ENCODE assay signal across 29 cellular contexts in the genomic region with DNA sequence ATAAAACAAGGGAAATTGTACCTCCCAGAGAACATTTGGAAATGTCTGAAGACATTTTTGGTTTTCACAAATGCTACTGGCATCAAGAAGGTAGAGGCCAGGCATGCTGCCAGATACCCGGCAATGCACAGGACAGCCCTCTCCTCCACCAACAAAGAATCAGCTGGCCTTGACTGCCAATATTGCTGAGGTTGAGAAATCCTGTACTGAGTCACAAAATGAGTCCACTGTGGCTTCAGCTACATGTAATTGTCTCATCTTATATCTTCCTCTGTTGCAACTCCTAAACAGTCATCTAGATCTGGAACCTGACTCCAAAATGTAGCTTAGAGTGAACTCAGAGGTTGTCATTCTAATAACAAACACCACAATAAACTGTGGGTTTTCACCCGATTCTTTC.
A peak's percentile ranks its signal among the peaks of the same experiment; 100 is the strongest.
DNase-seq lines count a peak whose midpoint lies in the region; ATAC-seq, FAIRE-seq and TF ChIP-seq lines count a peak whose summit lies in the region.
"Had no signal": no experiment of that assay in that cellular context is flagged by ENCODE, and none has a peak within 500 bp of the region (broad histone marks: within the 10 kb centered on the region; RNA-seq: fewer than 3 reads in every experiment).

No MANE protein-coding gene starts in this region.

- CTCF ChIA-PET in MCF 10A (lab: Yijun Ruan, JAX) = interaction anchor here (1.0 to 1.8 kb wide), 4 partner anchors 31 to 583 kb away, joined by 4 to 12 read pairs (median 7); no protein-coding TSS in a partner anchor
- CTCF ChIA-PET in A673 (lab: Charles Lee) = no interaction called here

- POLR2A ChIA-PET in MCF 10A (lab: Yijun Ruan, JAX) (interaction anchor here (0.6 to 1.6 kb wide), 5 partner anchors 21 to 959 kb away, joined by 3 to 11 read pairs (median 4); partner anchors contain the start of gene POGK), A673 (lab: Charles Lee; ENCODE audit: low non-redundant PET) (no interaction called here)

- TF ChIP-seq CTCF in MCF 10A (IDR thresholded peaks at IDR 0.05; ENCODE audit: unreplicated experiment) (no peak), breast epithelium (IDR thresholded peaks at IDR 0.05) (no peak), bronchial epithelial cell (IDR thresholded peaks at IDR 0.05; ENCODE audit: insufficient read depth, low read length, severe bottlenecking) (no peak), A673 (conservative IDR thresholded peaks at IDR 0.05; ENCODE audit: low read depth, low read length) (no peak)

- H3K27me3 ChIP-seq in breast epithelium (no peaks in the 10 kb centered on the region), bronchial epithelial cell (ENCODE audit: control insufficient read depth, insufficient read depth, low read length) (no peaks in the 10 kb centered on the region), A673 (replicated peaks; ENCODE audit: insufficient read depth, low read depth, low read length, poor library complexity) (no peaks in the 10 kb centered on the region)
- H3K27me3 ChIP-seq: BE2C, cardiac muscle cell, dorsolateral prefrontal cortex, stomach had no signal

- TF ChIP-seq POLR2A in breast epithelium (IDR thresholded peaks at IDR 0.05) = no peak

- H3K4me1 ChIP-seq in breast epithelium (no peaks in the 10 kb centered on the region), A673 (ENCODE audit: insufficient read depth, low read length, poor library complexity, severe bottlenecking) (no peaks in the 10 kb centered on the region)
- H3K4me1 ChIP-seq: BE2C, stomach had no signal

- H3K27ac ChIP-seq in breast epithelium = no peak overlapping the region
- no peak overlapping the region for H3K27ac ChIP-seq in A673 (ENCODE audit: low read depth, low read length, poor library complexity, severe bottlenecking)
- H3K27ac ChIP-seq: 22Rv1, cardiac muscle cell, dorsolateral prefrontal cortex, stomach had no signal

- no peak overlapping the region for H3K4me3 Mint-ChIP-seq in MCF 10A (ENCODE audit: unreplicated experiment)
- H3K4me3 Mint-ChIP-seq: activated CD4-positive, alpha-beta T cell treated with anti-CD3 and anti-CD28 coated beads, Interleukin-2, amount 10 ng/mL, durations not matched to agents 24 days and 14 days; mesothelial cell of epicardium; nephron progenitor cell; type B pancreatic cell had no signal

- H3K27ac Mint-ChIP-seq in MCF 10A (ENCODE audit: low read depth, unreplicated experiment) = no peak overlapping the region
- H3K27ac Mint-ChIP-seq: activated CD4-positive, alpha-beta T cell treated with anti-CD3 and anti-CD28 coated beads, Interleukin-2, amount 10 ng/mL, durations not matched to agents 24 days and 14 days; mesothelial cell of epicardium; nephron progenitor cell; type B pancreatic cell had no signal

- H3K4me3 ChIP-seq in breast epithelium = no peak overlapping the region
- H3K4me3 ChIP-seq in bronchial epithelial cell (ENCODE audit: low read depth, low read length) = no peak overlapping the region
- H3K4me3 ChIP-seq in A673 (ENCODE audit: low read depth, low read length, poor library complexity, severe bottlenecking) = no peak overlapping the region
- H3K4me3 ChIP-seq: cardiac muscle cell, dorsolateral prefrontal cortex, stomach had no signal

- no TSS peak for BruUV-seq in MCF 10A (replicated peaks; lab: Mats Ljungman, UMichigan)
- no TSS peak for BruUV-seq in A673 (replicated peaks; lab: Mats Ljungman, UMichigan)

- no peaks in the 10 kb centered on the region for H3K27me3 Mint-ChIP-seq in MCF 10A (ENCODE audit: insufficient read depth, unreplicated experiment)
- H3K27me3 Mint-ChIP-seq: type B pancreatic cell had no signal

- no peaks in the 10 kb centered on the region for H3K36me3 Mint-ChIP-seq in MCF 10A (ENCODE audit: insufficient read depth, unreplicated experiment)
- H3K36me3 Mint-ChIP-seq: mesothelial cell of epicardium, type B pancreatic cell had no signal

- FAIRE-seq in RCC 7860 (lab: Jason Lieb, UNC) (no peak), bronchial epithelial cell (lab: Jason Lieb, UNC) (no peak)
- FAIRE-seq: GM18507 had no signal

- intact Hi-C loops in MCF 10A (cut with micrococcal nuclease) = no loop called here
- intact Hi-C loops in breast epithelium (cut with DNase I; ENCODE audit: low total_unique reads) = no loop called here
- intact Hi-C loops in A673 (cut with micrococcal nuclease; ENCODE audit: unreplicated experiment) = no loop called here

- DNase-seq in MCF 10A (ENCODE audit: unreplicated experiment) = peak; percentile 98
- no peak for DNase-seq in breast epithelium (ENCODE audit: low spot score in 2 of 2)
- peak; percentile 14 for DNase-seq in RCC 7860 (ENCODE audit: low spot score)
- DNase-seq in bronchial epithelial cell (ENCODE audit: low read depth) = peak; percentile 72
- no peak for DNase-seq in A673 (ENCODE audit: low spot score)
- no peak for DNase-seq in NK-92 treated with Interleukin-12 subunit alpha and Interleukin-12 subunit beta, amount 100 ng/mL, for 24 hours (lab: John Stamatoyannopoulos, UW)
- DNase-seq in activated T-cell treated with anti-CD3 and anti-CD28 coated beads for 4 hours = no peak
- DNase-seq: activated CD4-positive, alpha-beta T cell treated with anti-CD3 and anti-CD28 coated beads, Interleukin-2, amount 10 ng/mL, durations not matched to agents 24 days and 14 days; activated effector memory CD4-positive, alpha-beta T cell treated with Interleukin-2 at 50 U/mL for 16 hours; BE2C; Calu3; dorsolateral prefrontal cortex; EL; IMR-90; left cardiac atrium; NCI-H1048; NCI-H2081; NCI-H526; nephron progenitor cell; posterior cingulate gyrus; stimulated activated CD4-positive, alpha-beta T cell treated with anti-CD3 and anti-CD28 coated beads, Interleukin-2, amount 100 ng/mL, for 48 hours; stomach had no signal

- peaks cover 0 to 3% of the 10 kb centered on the region in 2 donors for H3K9me3 ChIP-seq in breast epithelium
- peaks cover 7% of the 10 kb centered on the region for H3K9me3 ChIP-seq in A673 (ENCODE audit: low read depth, low read length, poor library complexity, severe bottlenecking)
- H3K9me3 ChIP-seq: BE2C had no signal

- ATAC-seq in HG02610 (IDR thresholded peaks at IDR 0.05; ENCODE audit: unreplicated experiment) = no peak
- ATAC-seq: left cardiac atrium, Panc1 had no signal

- peaks cover 15% of the 10 kb centered on the region for H3K9me3 Mint-ChIP-seq in MCF 10A (ENCODE audit: unreplicated experiment)
- H3K9me3 Mint-ChIP-seq: activated CD4-positive, alpha-beta T cell treated with anti-CD3 and anti-CD28 coated beads, Interleukin-2, amount 10 ng/mL, durations not matched to agents 24 days and 14 days; type B pancreatic cell had no signal

- H3K36me3 ChIP-seq in breast epithelium (no peaks in the 10 kb centered on the region), bronchial epithelial cell (ENCODE audit: control insufficient read depth, insufficient read depth, low read length) (no peaks in the 10 kb centered on the region), A673 (ENCODE audit: insufficient read depth, low read length, poor library complexity, severe bottlenecking) (no peaks in the 10 kb centered on the region)
- H3K36me3 ChIP-seq: BE2C, cardiac muscle cell, stomach had no signal

- no peaks in the 10 kb centered on the region for H3K4me1 Mint-ChIP-seq in MCF 10A (ENCODE audit: insufficient read depth, unreplicated experiment)
- H3K4me1 Mint-ChIP-seq: activated CD4-positive, alpha-beta T cell treated with anti-CD3 and anti-CD28 coated beads, Interleukin-2, amount 10 ng/mL, durations not matched to agents 24 days and 14 days; mesothelial cell of epicardium; nephron progenitor cell had no signal

Comparison
In these comparisons a context has a peak if more than half of its experiments do, and no peak if none do; other contexts are left out.
1. DNase-seq: peak in MCF 10A (single experiment), RCC 7860 (single experiment) and bronchial epithelial cell (single experiment); none in breast epithelium (0 of 2), A673 (single experiment), NK-92 treated with Interleukin-12 subunit alpha and Interleukin-12 subunit beta, amount 100 ng/mL, for 24 hours (single experiment) and activated T-cell treated with anti-CD3 and anti-CD28 coated beads for 4 hours (single experiment).